Comparison of ENCODE assay signal across 13 cellular contexts in the genomic region with DNA sequence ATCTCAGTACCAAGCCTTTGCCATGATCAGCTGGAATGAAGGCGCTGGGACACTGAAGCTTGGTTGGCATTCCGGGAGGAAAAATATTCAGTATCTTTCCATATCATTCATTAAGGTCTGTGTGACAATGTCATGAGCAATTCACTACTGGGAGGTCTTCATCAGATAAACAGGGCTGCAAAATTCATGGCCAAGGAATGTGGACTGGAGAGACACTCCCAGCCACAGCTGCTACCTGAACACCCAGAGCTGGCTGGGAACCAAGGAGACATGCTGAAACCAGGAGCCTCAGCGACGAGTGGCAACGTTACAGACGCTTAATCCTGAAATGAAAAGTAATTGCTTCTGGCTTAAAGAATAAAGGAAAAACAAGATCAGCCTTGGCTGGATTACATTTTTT. TPM values are rescaled to one million over a fixed set of nuclear protein-coding genes. Genes with fewer than 3 reads are reported as not detected.
DNase-seq lines count a peak whose midpoint lies in the region; FAIRE-seq and TF ChIP-seq lines count a peak whose summit lies in the region.
"Had no signal": no experiment of that assay in that cellular context is flagged by ENCODE, and none has a peak within 500 bp of the region (broad histone marks: within the 10 kb centered on the region; RNA-seq: fewer than 3 reads in every experiment).

No MANE protein-coding gene starts in this region.

- peaks cover 3% of the 10 kb centered on the region for H3K4me1 ChIP-seq in prostate gland (replicated peaks)
- H3K4me1 ChIP-seq: ascending aorta had no signal

- H3K27ac ChIP-seq in prostate gland: no peak overlapping the region
- H3K27ac ChIP-seq: ascending aorta, vagina had no signal

- H3K4me1 Mint-ChIP-seq in chondrocyte (ENCODE audit: low read depth): peaks cover 47% of the 10 kb centered on the region

- peak overlapping the region; percentile 17 for H3K4me3 Mint-ChIP-seq in chondrocyte (ENCODE audit: unreplicated experiment)
- H3K4me3 Mint-ChIP-seq: natural killer cell treated with Interleukin-12 subunit alpha and Interleukin-12 subunit beta and Interleukin-15 and Interleukin-18, amount 100 ng/mL, for 72 hours had no signal

- H3K4me3 ChIP-seq in prostate gland: no peak overlapping the region
- H3K4me3 ChIP-seq: ascending aorta, vagina had no signal

- no peak for TF ChIP-seq POLR2A in prostate gland (IDR thresholded peaks at IDR 0.05)

- peak; percentile 87 for DNase-seq in EH (ENCODE audit: low read depth)
- peak; percentile 40 to 79 for DNase-seq in NCI-H524 (lab: John Stamatoyannopoulos, UW)
- DNase-seq in chondrocyte (ENCODE audit: low spot score): no peak
- DNase-seq in prostate gland (ENCODE audit: low spot score): peak; percentile 86
- DNase-seq in GM20000 (ENCODE audit: low spot score): no peak
- no peak for DNase-seq in germinal center (ENCODE audit: low spot score)
- DNase-seq in GM19239 (ENCODE audit: insufficient read length, low spot score): no peak
- DNase-seq in NK-92 treated with Interleukin-12 subunit alpha and Interleukin-12 subunit beta, amount 100 ng/mL, for 24 hours (lab: John Stamatoyannopoulos, UW): no peak
- DNase-seq: DMS153, KG1 had no signal

- H3K36me3 Mint-ChIP-seq in chondrocyte (ENCODE audit: low read depth): peaks cover 19% of the 10 kb centered on the region
- H3K36me3 Mint-ChIP-seq: natural killer cell treated with Interleukin-12 subunit alpha and Interleukin-12 subunit beta and Interleukin-15 and Interleukin-18, amount 100 ng/mL, for 72 hours had no signal

- 48% methylated on average over 6 of the region's 6 CpGs for WGBS in prostate gland

- H3K27ac Mint-ChIP-seq in chondrocyte (ENCODE audit: unreplicated experiment): peak overlapping the region; percentile 91
- H3K27ac Mint-ChIP-seq: natural killer cell treated with Interleukin-12 subunit alpha and Interleukin-12 subunit beta and Interleukin-15 and Interleukin-18, amount 100 ng/mL, for 72 hours had no signal

- TF ChIP-seq CTCF in chondrocyte (IDR thresholded peaks at IDR 0.05): no peak
- no peak for TF ChIP-seq CTCF in prostate gland (IDR thresholded peaks at IDR 0.05)
- no peak for TF ChIP-seq CTCF in GM20000 (IDR thresholded peaks at IDR 0.05; ENCODE audit: extremely low read depth, missing control alignments)

- no peaks in the 10 kb centered on the region for H3K27me3 Mint-ChIP-seq in chondrocyte (ENCODE audit: low read depth)

- H3K27me3 ChIP-seq in prostate gland (replicated peaks; ENCODE audit: insufficient read depth): no peaks in the 10 kb centered on the region
- H3K27me3 ChIP-seq: ascending aorta, vagina had no signal

- no peaks in the 10 kb centered on the region for H3K9me3 ChIP-seq in prostate gland
- H3K9me3 ChIP-seq: ascending aorta, vagina had no signal

- peaks cover 5% of the 10 kb centered on the region for H3K9me3 Mint-ChIP-seq in chondrocyte (ENCODE audit: low read depth)

- H3K36me3 ChIP-seq in prostate gland: no peaks in the 10 kb centered on the region
- H3K36me3 ChIP-seq: ascending aorta, vagina had no signal

- intact Hi-C loops in prostate gland (cut with DNase I): no loop called here

- FAIRE-seq in GM19239 (lab: Jason Lieb, UNC): no peak

RNA-seq across cellular contexts. Expression of gene DDAH1, which starts 30.6 kb away (rescaled TPM):
- total RNA-seq in chondrocyte (91.8 to 93.0 TPM (median 92.7 TPM) in 3 replicates), prostate gland (10 to 100 TPM; 61.6 to 70.7 TPM)
- total RNA-seq: natural killer cell treated with Interleukin-12 subunit alpha and Interleukin-12 subunit beta and Interleukin-15 and Interleukin-18, amount 100 ng/mL, for 72 hours had no signal

Comparison
In these comparisons a context has a peak if more than half of its experiments do, and no peak if none do; other contexts are left out.
1. DNase-seq: peak in EH (single experiment), NCI-H524 (2 of 2) and prostate gland (single experiment); none in chondrocyte (single experiment), GM20000 (single experiment), germinal center (single experiment), GM19239 (single experiment) and NK-92 treated with Interleukin-12 subunit alpha and Interleukin-12 subunit beta, amount 100 ng/mL, for 24 hours (single experiment).